Comparison of ENCODE assay signal across 27 cellular contexts in the genomic region with DNA sequence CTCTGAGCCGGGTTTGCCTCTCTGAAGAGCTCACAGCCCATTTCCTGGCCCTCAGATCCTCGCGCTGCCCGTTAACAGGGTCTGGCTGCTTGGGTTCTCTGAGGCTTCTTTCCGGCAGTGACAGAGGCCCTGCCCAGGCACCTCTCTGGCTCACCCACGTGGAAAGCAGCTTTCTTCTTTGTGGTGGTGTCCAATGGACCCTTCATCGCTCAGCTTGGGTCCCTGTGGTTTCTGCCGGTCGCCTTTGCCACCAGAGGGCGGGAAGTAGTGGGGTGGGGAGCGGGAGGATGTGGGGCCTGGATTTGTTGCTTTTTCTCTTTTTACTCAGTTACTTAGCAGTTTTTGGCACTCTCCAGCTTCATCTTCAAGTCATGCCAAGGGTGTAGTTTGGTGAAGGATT. TPM values are rescaled to one million over a fixed set of nuclear protein-coding genes. Genes with fewer than 3 reads are reported as not detected.
"Had no signal": no experiment of that assay in that cellular context is flagged by ENCODE, and none has a peak within 500 bp of the region (broad histone marks: within the 10 kb centered on the region; RNA-seq: fewer than 3 reads in every experiment).

No MANE protein-coding gene starts in this region.

- H3K4me2 ChIP-seq: smooth muscle cell had no signal

- H3K9ac ChIP-seq: parathyroid adenoma had no signal

- H3K36me3 ChIP-seq: left lung, lower lobe of right lung, right atrium auricular region, right lobe of liver, stomach, thyroid gland, transverse colon, upper lobe of left lung, vagina had no signal

- H3K4me1 Mint-ChIP-seq: naive thymus-derived CD8-positive, alpha-beta T cell; nephron; neural crest cell; stimulated activated naive B cell treated with anti-CD40 and anti-IgM and Interleukin-4, amounts not matched to agents 10 μg/mL and 1 μg/mL and 100 μg/mL, for 72 hours had no signal

- H3K4me3 ChIP-seq: left lung, lower lobe of right lung, right atrium auricular region, right lobe of liver, smooth muscle cell, stomach, testis, thyroid gland, transverse colon, upper lobe of left lung, vagina had no signal

- H3K27me3 ChIP-seq: right atrium auricular region, right lobe of liver, testis, thyroid gland, vagina had no signal

- H3K4me1 ChIP-seq: left lung, lower lobe of right lung, parathyroid adenoma, right atrium auricular region, right lobe of liver, stomach, thyroid gland, transverse colon, upper lobe of left lung, vagina had no signal

- H3K79me2 ChIP-seq: parathyroid adenoma had no signal

- DNase-seq: islet precursor cell; kidney glomerular epithelial cell; left colon; left lung; lower lobe of right lung; mammary epithelial cell; mesenchymal stem cell; naive thymus-derived CD8-positive, alpha-beta T cell; nucleus accumbens; right lobe of liver; stimulated activated CD4-positive, alpha-beta T cell treated with anti-CD3 and anti-CD28 coated beads, Interleukin-12 subunit alpha, Interleukin-12 subunit beta, amount 100 ng/mL, for 4 hours; stimulated activated CD4-positive, alpha-beta T cell treated with anti-CD3 and anti-CD28 coated beads, Interleukin-15, amount 100 ng/mL, for 24 hours; stimulated activated CD4-positive, alpha-beta T cell treated with anti-CD3 and anti-CD28 coated beads, Interleukin-2, amount 100 ng/mL, for 24 hours; stimulated activated CD4-positive, alpha-beta T cell treated with anti-CD3 and anti-CD28 coated beads, Interleukin-4, amount 100 ng/mL, for 1 hour; stimulated activated naive B cell treated with anti-CD40 and anti-IgM and Interleukin-4, amounts not matched to agents 10 μg/mL and 1 μg/mL and 100 μg/mL, for 72 hours; stimulated activated naive CD8-positive, alpha-beta T cell treated with anti-CD3 and anti-CD28 coated beads, Interleukin-15, Interleukin-2, amounts not matched to agents 100 U/mL and 50 U/mL, for 24 hours; stomach; testis; thyroid gland; transverse colon; upper lobe of left lung had no signal

- H3K27ac Mint-ChIP-seq: naive thymus-derived CD8-positive, alpha-beta T cell; nephron; stimulated activated naive B cell treated with anti-CD40 and anti-IgM and Interleukin-4, amounts not matched to agents 10 μg/mL and 1 μg/mL and 100 μg/mL, for 72 hours had no signal

- H3K27ac ChIP-seq: left lung, lower lobe of right lung, parathyroid adenoma, right atrium auricular region, right lobe of liver, stomach, testis, thyroid gland, transverse colon, upper lobe of left lung, vagina had no signal

- H2AFZ ChIP-seq: parathyroid adenoma had no signal

- ATAC-seq: left colon; left lung; lower lobe of right lung; naive thymus-derived CD8-positive, alpha-beta T cell; right lobe of liver; stimulated activated naive B cell treated with anti-CD40 and anti-IgM and Interleukin-4, amounts not matched to agents 10 μg/mL and 1 μg/mL and 100 μg/mL, for 72 hours; stimulated activated naive CD8-positive, alpha-beta T cell treated with anti-CD3 and anti-CD28 coated beads, Interleukin-15, Interleukin-2, amounts not matched to agents 100 U/mL and 50 U/mL, for 24 hours had no signal

- H3K9me3 ChIP-seq: testis, thyroid gland had no signal

- H3K4me3 Mint-ChIP-seq: naive thymus-derived CD8-positive, alpha-beta T cell; nephron; neural crest cell; stimulated activated naive B cell treated with anti-CD40 and anti-IgM and Interleukin-4, amounts not matched to agents 10 μg/mL and 1 μg/mL and 100 μg/mL, for 72 hours had no signal

RNA-seq across cellular contexts. Expression of gene JAKMIP3, which starts 15.6 kb away (rescaled TPM):
- total RNA-seq: smooth muscle cell had no signal
